38 cellular contexts compared by ENCODE assay signal in the genomic region with DNA sequence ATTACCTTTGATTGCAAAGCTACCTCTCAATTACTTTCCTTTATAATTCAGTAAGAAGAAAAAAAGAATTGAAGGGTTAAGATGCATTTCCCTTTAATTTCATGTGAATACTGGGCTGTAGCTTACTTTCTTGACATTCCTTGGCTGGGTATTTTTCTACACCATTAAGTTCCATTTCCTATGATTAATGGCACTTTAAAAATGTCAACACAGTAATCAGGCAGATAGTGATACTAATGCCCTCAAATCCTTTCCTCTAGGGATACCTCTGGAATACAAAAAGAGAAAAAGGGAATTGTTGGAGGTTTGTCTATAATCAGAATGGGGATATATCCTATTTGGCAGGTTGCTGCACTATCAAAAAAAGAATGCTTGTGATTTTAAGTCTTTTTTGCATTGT.
"Had no signal": no experiment of that assay in that cellular context is flagged by ENCODE, and none has a peak within 500 bp of the region (broad histone marks: within the 10 kb centered on the region; RNA-seq: fewer than 3 reads in every experiment).

No MANE protein-coding gene starts in this region.

- H3K27ac Mint-ChIP-seq: activated B cell treated with CpG ODN at 0.5 μM for 24 hours; activated CD4-positive, alpha-beta memory T cell treated with anti-CD3 and anti-CD28 coated beads for 36 hours; activated naive CD4-positive, alpha-beta T cell treated with anti-CD3 and anti-CD28 coated beads for 36 hours; activated naive CD4-positive, alpha-beta T cell treated with anti-CD3 and anti-CD28 coated beads, Interleukin-2, amount 50 U/mL, for 72 hours; activated T-helper 1 cell treated with anti-CD3 and anti-CD28 coated beads, Interleukin-12 subunit alpha, Interleukin-12 subunit beta, Interleukin-2, Interleukin-4 antibody, amounts not matched to agents 30 ng/mL and 10 ng/mL and 1 ng/mL, durations not matched to agents 14 hours and 24 hours and 36 hours had no signal

- H3K27me3 ChIP-seq: adrenal gland, MG63, Peyer's patch, SJSA1 had no signal

- DNase-seq: activated B cell treated with CpG ODN at 0.5 μM for 24 hours; activated CD4-positive, alpha-beta memory T cell treated with anti-CD3 and anti-CD28 coated beads for 36 hours; activated CD4-positive, alpha-beta T cell treated with anti-CD3 and anti-CD28 coated beads for 4 hours; activated CD4-positive, alpha-beta T cell treated with anti-CD3 and anti-CD28 coated beads, Interleukin-2, amount 50 U/mL, for 1 hour; activated CD4-positive, CD25-positive, alpha-beta regulatory T cell treated with anti-CD3 and anti-CD28 coated beads, Interleukin-2, amount 50 U/mL, for 72 hours; activated CD8-positive, alpha-beta memory T cell treated with anti-CD3 and anti-CD28 coated beads, Interleukin-2, amount 50 U/mL, for 4 hours; activated gamma-delta T cell treated with Interleukin-2 at 50 U/mL for 16 hours; activated naive CD4-positive, alpha-beta T cell treated with anti-CD3 and anti-CD28 coated beads for 36 hours; activated T-cell treated with anti-CD3 and anti-CD28 coated beads for 4 hours; activated T-cell treated with anti-CD3 and anti-CD28 coated beads, Interleukin-2, amount 50 U/mL, for 4 hours; adrenal gland; caudate nucleus; cerebellar nuclear complex; Kasumi-1; MG63; NCI-H1048; NCI-H1105 treated with DMSO at 0.1 percent for 48 hours; NCI-H1436 treated with DMSO at 0.1 percent for 48 hours; NCI-H187; NCI-H2029 treated with DMSO at 0.1 percent for 48 hours; NCI-H2107; NCI-H2171; NCI-H2227 treated with DMSO at 0.1 percent for 48 hours; NCI-H446 treated with DMSO at 0.1 percent for 48 hours; NCI-H524; Peyer's patch; RPMI8226; SHP77 treated with DMSO at 0.1 percent for 48 hours; SW 1271; T-helper 1 cell; T-helper 2 cell; T-helper 9 cell had no signal

- H3K9me3 ChIP-seq: adrenal gland, MG63, Peyer's patch, SJSA1 had no signal

- H3K36me3 ChIP-seq: adrenal gland, Peyer's patch, SJSA1 had no signal

- H3K27ac ChIP-seq: adrenal gland, Peyer's patch, SJSA1, VCaP had no signal

- H3K4me1 Mint-ChIP-seq: activated B cell treated with CpG ODN at 0.5 μM for 24 hours had no signal

- H3K27me3 Mint-ChIP-seq: activated B cell treated with CpG ODN at 0.5 μM for 24 hours; activated CD4-positive, alpha-beta memory T cell treated with anti-CD3 and anti-CD28 coated beads for 36 hours; brain had no signal

- H3K9me3 Mint-ChIP-seq: activated B cell treated with CpG ODN at 0.5 μM for 24 hours; activated CD4-positive, alpha-beta memory T cell treated with anti-CD3 and anti-CD28 coated beads for 36 hours; activated naive CD4-positive, alpha-beta T cell treated with anti-CD3 and anti-CD28 coated beads for 36 hours; activated naive CD4-positive, alpha-beta T cell treated with anti-CD3 and anti-CD28 coated beads, Interleukin-2, amount 50 U/mL, for 72 hours; activated T-cell treated with anti-CD3 and anti-CD28 coated beads, Interleukin-2, amount 50 U/mL, for 4 hours; activated T-helper 1 cell treated with anti-CD3 and anti-CD28 coated beads, Interleukin-12 subunit alpha, Interleukin-12 subunit beta, Interleukin-2, Interleukin-4 antibody, amounts not matched to agents 30 ng/mL and 10 ng/mL and 1 ng/mL, durations not matched to agents 14 hours and 24 hours and 36 hours; brain had no signal

- FAIRE-seq: bronchial epithelial cell had no signal

- H3K4me1 ChIP-seq: adrenal gland, Peyer's patch had no signal

- H3K4me3 Mint-ChIP-seq: activated B cell treated with CpG ODN at 0.5 μM for 24 hours; activated CD4-positive, alpha-beta memory T cell treated with anti-CD3 and anti-CD28 coated beads for 36 hours; activated naive CD4-positive, alpha-beta T cell treated with anti-CD3 and anti-CD28 coated beads for 36 hours; activated T-cell treated with anti-CD3 and anti-CD28 coated beads, Interleukin-2, amount 50 U/mL, for 4 hours; activated T-helper 1 cell treated with anti-CD3 and anti-CD28 coated beads, Interleukin-12 subunit alpha, Interleukin-12 subunit beta, Interleukin-2, Interleukin-4 antibody, amounts not matched to agents 30 ng/mL and 10 ng/mL and 1 ng/mL, durations not matched to agents 14 hours and 24 hours and 36 hours; brain had no signal

- ATAC-seq: activated naive CD4-positive, alpha-beta T cell treated with anti-CD3 and anti-CD28 coated beads, Interleukin-2, amount 50 U/mL, for 72 hours; activated T-cell treated with anti-CD3 and anti-CD28 coated beads, Interleukin-2, amount 50 U/mL, for 4 hours had no signal

- H3K4me3 ChIP-seq: adrenal gland, MG63, Peyer's patch, SJSA1 had no signal
